In genomic region chr3:88101142-88101541, GRCh38 we compare ENCODE assay signal across 19 cellular contexts. TPM values are rescaled to one million over a fixed set of nuclear protein-coding genes. Genes with fewer than 3 reads are reported as not detected.
DNase-seq lines count a peak whose midpoint lies in the region; ATAC-seq and TF ChIP-seq lines count a peak whose summit lies in the region.
"Had no signal": no experiment of that assay in that cellular context is flagged by ENCODE, and none has a peak within 500 bp of the region (broad histone marks: within the 10 kb centered on the region; RNA-seq: fewer than 3 reads in every experiment).

No MANE protein-coding gene starts in this region.

- peaks cover 55% of the 10 kb centered on the region for H3K36me3 Mint-ChIP-seq in T-cell

- ATAC-seq in GM19372 (IDR thresholded peaks at IDR 0.05; ENCODE audit: low read depth, unreplicated experiment), result peak; percentile 78
- ATAC-seq in HG02588 (IDR thresholded peaks at IDR 0.05; ENCODE audit: unreplicated experiment), result peak; percentile 84
- ATAC-seq in HG03280 (IDR thresholded peaks at IDR 0.05; ENCODE audit: unreplicated experiment), result peak; percentile 59
- no peak for ATAC-seq in T-cell (replicated peaks in 1 of 4)
- no peak for ATAC-seq in heart left ventricle
- ATAC-seq: T-helper 17 cell had no signal

- H3K27me3 ChIP-seq in heart left ventricle, result no peaks in the 10 kb centered on the region
- H3K27me3 ChIP-seq: vagina had no signal

- no peak for TF ChIP-seq POLR2A in heart left ventricle (IDR thresholded peaks at IDR 0.05)

- CTCF ChIA-PET in T-cell (lab: Charles Lee), result interaction anchor here (0.5 to 1.1 kb wide), 3 partner anchors 11 to 27 kb away, joined by 3 to 6 read pairs (median 5); no protein-coding TSS in a partner anchor

- WGBS in heart left ventricle, 4 donors, result 97 to 98% (median 98%) methylated on average over 1 of the region's 1 CpG

- no peak overlapping the region for H3K27ac ChIP-seq in heart left ventricle
- H3K27ac ChIP-seq: skin epidermis, vagina had no signal

- no peak overlapping the region for H3K27ac Mint-ChIP-seq in T-cell
- H3K27ac Mint-ChIP-seq: stimulated activated naive CD8-positive, alpha-beta T cell treated with anti-CD3 and anti-CD28 coated beads, Interleukin-15, Interleukin-2, amounts not matched to agents 100 ng/mL and 50 ng/mL, for 24 hours; T-helper 17 cell had no signal

- H3K9me3 Mint-ChIP-seq in T-cell, result peaks cover 3 to 14% (median 4%) of the 10 kb centered on the region in 3 donors

- TF ChIP-seq CTCF in fibroblast of villous mesenchyme (IDR thresholded peaks at IDR 0.05; ENCODE audit: insufficient read depth, low read depth, low read length) (no peak), heart left ventricle (IDR thresholded peaks at IDR 0.05) (no peak)

- DNase-seq in fibroblast of villous mesenchyme (ENCODE audit: low read depth) (peak; percentile 7), NCI-H526 treated with DMSO at 0.1 percent for 48 hours (lab: John Stamatoyannopoulos, UW) (no peak), T-cell (no peak), heart left ventricle (no peak)
- DNase-seq: activated CD4-positive, alpha-beta T cell treated with anti-CD3 and anti-CD28 coated beads for 1 hour; activated CD8-positive, alpha-beta memory T cell treated with anti-CD3 and anti-CD28 coated beads, Interleukin-2, amount 50 U/mL, for 48 hours; C1 segment of cervical spinal cord; central memory CD4-positive, alpha-beta T cell; kidney glomerular epithelial cell; NCI-H1694; NCI-H69; nucleus accumbens; T-helper 17 cell had no signal

- peaks cover 0 to 6% (median 0%) of the 10 kb centered on the region in 9 donors for H3K36me3 ChIP-seq in heart left ventricle
- H3K36me3 ChIP-seq: vagina had no signal

- H3K4me1 Mint-ChIP-seq in T-cell, result peaks cover 29 to 44% (median 30%) of the 10 kb centered on the region in 3 donors

- H3K4me3 ChIP-seq in fibroblast of villous mesenchyme (ENCODE audit: low read depth, low read length) (no peak overlapping the region), heart left ventricle (no peak overlapping the region)
- H3K4me3 ChIP-seq: skin epidermis, vagina had no signal

- POLR2A ChIA-PET in T-cell (lab: Charles Lee), result no interaction called here

- intact Hi-C loops in heart left ventricle (cut with DNase I), result no loop called here

- peaks cover 0 to 20% (median 0%) of the 10 kb centered on the region in 12 donors for H3K9me3 ChIP-seq in heart left ventricle
- H3K9me3 ChIP-seq: vagina had no signal

- no peaks in the 10 kb centered on the region for H3K27me3 Mint-ChIP-seq in T-cell
- H3K27me3 Mint-ChIP-seq: stimulated activated naive CD8-positive, alpha-beta T cell treated with anti-CD3 and anti-CD28 coated beads, Interleukin-15, Interleukin-2, amounts not matched to agents 100 ng/mL and 50 ng/mL, for 24 hours; T-helper 17 cell had no signal

- no peak overlapping the region for H3K4me3 Mint-ChIP-seq in T-cell
- H3K4me3 Mint-ChIP-seq: stimulated activated naive CD8-positive, alpha-beta T cell treated with anti-CD3 and anti-CD28 coated beads, Interleukin-15, Interleukin-2, amounts not matched to agents 100 ng/mL and 50 ng/mL, for 24 hours; T-helper 17 cell had no signal

- peaks cover 0 to 11% (median 0%) of the 10 kb centered on the region in 12 donors for H3K4me1 ChIP-seq in heart left ventricle

RNA-seq across cellular contexts. Expression of gene ZNF654, which starts 42.1 kb away (rescaled TPM):
- total RNA-seq in fibroblast of villous mesenchyme, result 13.2 and 20.7 TPM in 2 replicates
- 10 to 100 TPM; 14.1 to 21.5 (median 17.1) TPM for total RNA-seq in T-cell
- 10 to 100 TPM in 5 of 9 donors, 1 to 10 TPM in 4; 5.5 to 15.9 (median 11.4) TPM for total RNA-seq in heart left ventricle
- 1 to 10 TPM; 2.4 to 3.7 TPM for polyA plus RNA-seq in heart left ventricle

RNA-seq across cellular contexts. Expression of gene CGGBP1, which starts 42.3 kb away (rescaled TPM):
- 55.7 and 81.2 TPM in 2 replicates for total RNA-seq in fibroblast of villous mesenchyme
- total RNA-seq in T-cell, result 100 to 1,000 TPM in 4 of 5 donors, 10 to 100 TPM in 1; 95.7 to 131 (median 112) TPM
- total RNA-seq in heart left ventricle, result 10 to 100 TPM; 41.9 to 58.8 (median 46.0) TPM
- 10 to 100 TPM; 23.6 to 44.9 TPM for polyA plus RNA-seq in heart left ventricle

RNA-seq across cellular contexts. Expression of gene C3orf38, which starts 48.6 kb away (rescaled TPM):
- total RNA-seq in fibroblast of villous mesenchyme, result 31.9 and 33.2 TPM in 2 replicates
- total RNA-seq in T-cell, result 10 to 100 TPM; 26.0 to 39.3 (median 26.8) TPM
- 10 to 100 TPM in 8 of 9 donors, 1 to 10 TPM in 1; 8.6 to 21.5 (median 12.9) TPM for total RNA-seq in heart left ventricle
- polyA plus RNA-seq in heart left ventricle, result 1 to 10 TPM; 4.3 to 7.7 TPM

Comparison
In these comparisons a context has a peak if more than half of its experiments do, and no peak if none do; other contexts are left out.
1. ATAC-seq: peak in GM19372 (single experiment), HG02588 (single experiment) and HG03280 (single experiment); none in T-cell (0 of 4) and heart left ventricle (0 of 4).